In genomic region chr7:150405584-150406310, GRCh38 we compare ENCODE assay signal across 1 cellular context.
TF ChIP-seq lines count a peak whose summit lies in the region.

No MANE protein-coding gene starts in this region.

TF ChIP-seq in HepG2, 621 proteins besides CTCF, POLR2A, EP300 and RAD21 (continued from another document and continues in another):
- TF ChIP-seq ZNF318 (CRISPR knock-in tag; IDR thresholded peaks at IDR 0.05) (no peak), THAP9 (CRISPR knock-in tag; IDR thresholded peaks at IDR 0.05; ENCODE audit: borderline replicate concordance) (no peak), EZH2 (conservative IDR thresholded peaks at IDR 0.05; ENCODE audit: low read depth, low read length) (no peak), ZMYM3 (CRISPR knock-in tag; IDR thresholded peaks at IDR 0.05) (peak; percentile 85), SRF (IDR thresholded peaks at IDR 0.05; ENCODE audit: low read depth, low read length) (0 out of 2 replicates have a peak, but pooled peaks have one; percentile 5), ZNF780A (CRISPR knock-in tag; IDR thresholded peaks at IDR 0.05) (no peak), PBX2 (CRISPR knock-in tag; IDR thresholded peaks at IDR 0.05) (no peak), ZMYM4 (CRISPR knock-in tag; IDR thresholded peaks at IDR 0.05) (no peak), MYC (CRISPR knock-in tag; IDR thresholded peaks at IDR 0.05; ENCODE audit: borderline replicate concordance) (no peak), ZNF431 (CRISPR knock-in tag; IDR thresholded peaks at IDR 0.05; ENCODE audit: borderline replicate concordance, low read depth) (0 out of 2 replicates have a peak, but pooled peaks have one; percentile 3), GTF2F1 (IDR thresholded peaks at IDR 0.05; ENCODE audit: low read length) (no peak), STAG1 (CRISPR knock-in tag; IDR thresholded peaks at IDR 0.05) (no peak), ZNF749 (CRISPR knock-in tag; IDR thresholded peaks at IDR 0.05; ENCODE audit: borderline replicate concordance) (0 out of 2 replicates have a peak, but pooled peaks have one; percentile 16), SRY (CRISPR knock-in tag; IDR thresholded peaks at IDR 0.05) (0 out of 2 replicates have a peak, but pooled peaks have one; percentile 23), SP2 (CRISPR knock-in tag; IDR thresholded peaks at IDR 0.05) (peak; percentile 31; the same call in 1 of the 2 replicates), REST (IDR thresholded peaks at IDR 0.05; ENCODE audit: borderline replicate concordance in 1 of 2, low read depth in 1 of 2, low read length in 2 of 2) (no peak), KDM5B (CRISPR knock-in tag; IDR thresholded peaks at IDR 0.05; ENCODE audit: borderline replicate concordance) (peak; percentile 25; the same call in 1 of the 2 replicates), ELF1 (CRISPR knock-in tag; IDR thresholded peaks at IDR 0.05) (no peak), GZF1 (CRISPR knock-in tag; IDR thresholded peaks at IDR 0.05) (peak; percentile 99), ARID4A (CRISPR knock-in tag; IDR thresholded peaks at IDR 0.05; ENCODE audit: borderline replicate concordance) (0 out of 2 replicates have a peak, but pooled peaks have one; percentile 15), ZBTB2 (CRISPR knock-in tag; IDR thresholded peaks at IDR 0.05; ENCODE audit: low read depth) (no peak), ZNF777 (CRISPR knock-in tag; IDR thresholded peaks at IDR 0.05) (0 out of 2 replicates have a peak, but pooled peaks have one; percentile 29), ARID3A (IDR thresholded peaks at IDR 0.05; ENCODE audit: low read depth, low read length) (no peak), ZNF878 (CRISPR knock-in tag; IDR thresholded peaks at IDR 0.05) (0 out of 2 replicates have a peak, but pooled peaks have one; percentile 2), PHF8 (CRISPR knock-in tag; IDR thresholded peaks at IDR 0.05) (peak; percentile 22; the same call in 1 of the 2 replicates), ARNT2 (CRISPR knock-in tag; IDR thresholded peaks at IDR 0.05; ENCODE audit: low read depth) (0 out of 2 replicates have a peak, but pooled peaks have one; percentile 6), TFAP4 (IDR thresholded peaks at IDR 0.05; ENCODE audit: borderline replicate concordance, low read depth) (no peak)
